In the genomic region with DNA sequence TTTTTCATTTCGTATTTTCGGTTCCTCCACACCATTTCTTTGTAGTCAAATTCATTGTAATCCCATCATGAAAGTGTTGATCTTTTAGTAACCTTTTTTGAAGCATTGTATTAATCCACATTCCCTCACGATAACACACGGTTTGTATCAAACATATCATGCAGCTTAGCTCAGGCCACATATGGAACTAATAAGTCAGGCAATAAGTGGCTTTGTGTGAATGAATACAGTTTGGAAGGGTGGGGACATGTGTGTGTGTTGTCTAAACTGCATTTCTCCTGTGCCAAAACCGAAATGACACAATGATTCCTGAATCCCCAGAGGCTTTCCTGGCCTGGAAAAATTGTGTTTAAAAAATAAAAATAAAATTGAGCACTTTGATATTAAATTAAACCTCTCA, we compare ENCODE assay signal across 27 cellular contexts.
"Had no signal": no experiment of that assay in that cellular context is flagged by ENCODE, and none has a peak within 500 bp of the region (broad histone marks: within the 10 kb centered on the region; RNA-seq: fewer than 3 reads in every experiment).

No MANE protein-coding gene starts in this region.

- DNase-seq: activated CD4-positive, alpha-beta T cell treated with anti-CD3 and anti-CD28 coated beads for 48 hours; activated CD4-positive, alpha-beta T cell treated with anti-CD3 and anti-CD28 coated beads, Interleukin-2, amount 50 U/mL, for 48 hours; activated CD8-positive, alpha-beta memory T cell treated with anti-CD3 and anti-CD28 coated beads for 24 hours; activated effector memory CD4-positive, alpha-beta T cell treated with anti-CD3 and anti-CD28 coated beads, Interleukin-2, amount 50 U/mL, for 16 hours; activated naive CD4-positive, alpha-beta T cell treated with anti-CD3 and anti-CD28 coated beads for 36 hours; activated naive CD8-positive, alpha-beta T cell treated with anti-CD3 and anti-CD28 coated beads for 36 hours; dorsolateral prefrontal cortex; effector memory CD8-positive, alpha-beta T cell; head of caudate nucleus; hypothalamus; stimulated activated CD4-positive, alpha-beta T cell treated with anti-CD3 and anti-CD28 coated beads, Interleukin-1b, Interleukin-23, amount 100 ng/mL, for 48 hours; stimulated activated CD4-positive, alpha-beta T cell treated with anti-CD3 and anti-CD28 coated beads, Interleukin-4, amount 100 ng/mL, for 4 hours; stimulated activated CD8-positive, alpha-beta memory T cell treated with anti-CD3 and anti-CD28 coated beads, Interleukin-4, amount 100 ng/mL, for 48 hours; stomach; T1000; thyroid gland; upper lobe of left lung; WERI-Rb-1 had no signal

- H3K9me3 ChIP-seq: ascending aorta, right atrium auricular region, stomach, thyroid gland, upper lobe of left lung, vagina had no signal

- H3K27me3 ChIP-seq: ascending aorta, cardiac muscle cell, dorsolateral prefrontal cortex, right atrium auricular region, stomach, thyroid gland, upper lobe of left lung, vagina had no signal

- ATAC-seq: activated CD4-positive, CD25-positive, alpha-beta regulatory T cell treated with anti-CD3 and anti-CD28 coated beads, Interleukin-2, amount 50 U/mL, for 24 hours; effector memory CD8-positive, alpha-beta T cell; natural killer cell treated with Interleukin-12 subunit alpha and Interleukin-12 subunit beta and Interleukin-15 and Interleukin-18, amount 100 ng/mL, for 72 hours; stimulated activated memory B cell treated with anti-CD40 and anti-IgM and Interleukin-4, amounts not matched to agents 10 μg/mL and 1 μg/mL and 100 μg/mL, for 72 hours had no signal

- H3K4me3 ChIP-seq: ascending aorta, cardiac muscle cell, coronary artery, dorsolateral prefrontal cortex, right atrium auricular region, smooth muscle cell, stomach, thyroid gland, upper lobe of left lung, vagina had no signal

- H3K27ac ChIP-seq: ascending aorta, coronary artery, dorsolateral prefrontal cortex, right atrium auricular region, stomach, thyroid gland, upper lobe of left lung, vagina, WERI-Rb-1 had no signal

- H3K4me2 ChIP-seq: smooth muscle cell had no signal

- H3K36me3 ChIP-seq: ascending aorta, cardiac muscle cell, right atrium auricular region, stomach, thyroid gland, upper lobe of left lung, vagina, WERI-Rb-1 had no signal

- H3K4me1 ChIP-seq: ascending aorta had no signal
